ENCODE assay signal across 22 cellular contexts in the genomic region with DNA sequence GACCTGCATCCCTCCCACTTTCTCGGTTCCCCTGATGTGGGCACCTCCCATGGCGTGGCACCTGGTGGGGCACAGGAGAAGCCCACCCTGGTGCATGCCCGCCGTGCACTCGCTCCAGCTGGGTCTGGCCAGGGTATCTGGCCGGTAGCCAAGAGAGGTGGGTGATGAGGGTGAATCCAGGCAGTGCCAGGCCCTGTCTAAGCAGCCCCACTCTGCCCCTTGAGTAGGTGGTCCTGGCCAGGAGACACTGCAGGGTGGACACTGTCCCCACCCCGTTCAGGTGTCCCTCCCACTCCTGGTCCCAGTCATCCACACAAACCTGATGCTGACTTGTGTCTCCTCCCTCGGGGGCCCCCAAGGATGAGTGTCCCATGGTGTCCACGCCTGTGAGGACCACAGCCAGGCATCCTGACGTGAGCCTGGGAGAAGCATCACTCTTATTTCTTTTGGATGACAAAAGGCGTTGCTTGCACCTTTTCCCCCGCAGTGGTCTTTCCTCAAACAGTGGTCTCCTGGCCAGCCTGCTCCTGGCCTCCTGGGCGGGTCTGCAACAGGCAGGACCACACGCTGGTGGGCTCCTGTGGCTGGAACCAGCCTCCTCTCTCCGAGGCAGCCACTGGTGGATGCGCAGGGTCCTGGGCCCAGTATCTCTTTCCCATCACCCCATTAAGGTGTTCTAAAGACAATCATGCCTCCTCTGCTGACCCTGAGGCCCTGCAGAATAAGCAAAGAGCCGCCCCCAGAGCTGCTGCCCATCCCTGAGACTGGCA.
DNase-seq lines count a peak whose midpoint lies in the region; ATAC-seq and TF ChIP-seq lines count a peak whose summit lies in the region.
"Had no signal": no experiment of that assay in that cellular context is flagged by ENCODE, and none has a peak within 500 bp of the region (broad histone marks: within the 10 kb centered on the region; RNA-seq: fewer than 3 reads in every experiment).

No MANE protein-coding gene starts in this region.

- H3K27me3 ChIP-seq in H7 (ENCODE audit: control insufficient read depth, insufficient read depth, low read length), result no peaks in the 10 kb centered on the region
- peaks cover 4% of the 10 kb centered on the region for H3K27me3 ChIP-seq in RWPE2 (ENCODE audit: insufficient read depth, poor library complexity, severe bottlenecking)

- H3K27ac ChIP-seq in RWPE2 (ENCODE audit: poor library complexity, severe bottlenecking), result no peak overlapping the region
- H3K27ac ChIP-seq: SJCRH30 had no signal

- CTCF ChIA-PET in MCF 10A (lab: Yijun Ruan, JAX), result no interaction called here

- intact Hi-C loops in posterior vena cava (cut with DNase I), result no loop called here
- intact Hi-C loops in MCF 10A (cut with micrococcal nuclease), result no loop called here

- H3K36me3 Mint-ChIP-seq in MCF 10A (ENCODE audit: insufficient read depth, unreplicated experiment), result no peaks in the 10 kb centered on the region
- H3K36me3 Mint-ChIP-seq: CD4-positive, alpha-beta memory T cell had no signal

- ATAC-seq in RWPE2 (ENCODE audit: low read depth), result no peak
- ATAC-seq in left lobe of liver, result no peak
- ATAC-seq in GM18519 (IDR thresholded peaks at IDR 0.05; ENCODE audit: low FRiP score, unreplicated experiment), result no peak
- no peak for ATAC-seq in activated CD4-positive, CD25-positive, alpha-beta regulatory T cell treated with anti-CD3 and anti-CD28 coated beads, Interleukin-2, amount 50 U/mL, for 24 hours
- ATAC-seq: GM12878, HepG2 had no signal

- DNase-seq in H7 (peak; percentile 13), RWPE2 (ENCODE audit: low spot score) (peak; percentile 26), left lobe of liver (ENCODE audit: low spot score) (peak; percentile 42), posterior vena cava (ENCODE audit: low spot score) (peak; percentile 60), NCI-H2029 (lab: John Stamatoyannopoulos, UW) (no peak), MCF 10A (ENCODE audit: unreplicated experiment) (no peak)
- DNase-seq: C1 segment of cervical spinal cord; Caco-2; CD4-positive, alpha-beta memory T cell; Karpas-422; NCI-H1092 treated with DMSO at 0.1 percent for 48 hours; NCI-H1436 treated with DMSO at 0.1 percent for 48 hours; NCI-H187 treated with DMSO at 0.1 percent for 48 hours; NCI-H2107; NCI-H446; NCI-H524 treated with DMSO at 0.1 percent for 48 hours; NCI-H774; SJCRH30 had no signal

- peaks cover 16% of the 10 kb centered on the region for H3K9me3 Mint-ChIP-seq in MCF 10A (ENCODE audit: unreplicated experiment)

- H3K4me1 ChIP-seq in RWPE2 (ENCODE audit: insufficient read depth, poor library complexity, severe bottlenecking), result no peaks in the 10 kb centered on the region
- H3K4me1 ChIP-seq: Caco-2, SJCRH30 had no signal

- POLR2A ChIA-PET in MCF 10A (lab: Yijun Ruan, JAX), result no interaction called here

- no peaks in the 10 kb centered on the region for H3K9me3 ChIP-seq in RWPE2 (ENCODE audit: severe bottlenecking)
- H3K9me3 ChIP-seq: Caco-2, SJCRH30 had no signal

- H3K36me3 ChIP-seq in H7 (replicated peaks; ENCODE audit: control insufficient read depth, insufficient read depth, low read length), result no peaks in the 10 kb centered on the region
- no peaks in the 10 kb centered on the region for H3K36me3 ChIP-seq in RWPE2 (ENCODE audit: low read depth)
- H3K36me3 ChIP-seq: SJCRH30 had no signal

- BruUV-seq in MCF 10A (replicated peaks; lab: Mats Ljungman, UMichigan), result no TSS peak

- TF ChIP-seq CTCF in RWPE2 (IDR thresholded peaks at IDR 0.05; ENCODE audit: poor library complexity, severe bottlenecking), result no peak
- TF ChIP-seq CTCF in MCF 10A (IDR thresholded peaks at IDR 0.05; ENCODE audit: unreplicated experiment), result no peak

- no peaks in the 10 kb centered on the region for H3K4me1 Mint-ChIP-seq in MCF 10A (ENCODE audit: insufficient read depth, unreplicated experiment)

- no peak overlapping the region for H3K4me3 ChIP-seq in H7 (ENCODE audit: insufficient read depth, low read depth, low read length)
- H3K4me3 ChIP-seq in RWPE2 (ENCODE audit: severe bottlenecking), result no peak overlapping the region
- H3K4me3 ChIP-seq: GM12878, SJCRH30 had no signal

- H3K4me3 Mint-ChIP-seq in MCF 10A (ENCODE audit: unreplicated experiment), result no peak overlapping the region

- H3K27ac Mint-ChIP-seq in MCF 10A (ENCODE audit: low read depth, unreplicated experiment), result no peak overlapping the region
- H3K27ac Mint-ChIP-seq: CD4-positive, alpha-beta memory T cell had no signal

- H3K27me3 Mint-ChIP-seq in MCF 10A (ENCODE audit: insufficient read depth, unreplicated experiment), result no peaks in the 10 kb centered on the region

Comparison
In these comparisons a context has a peak if more than half of its experiments do, and no peak if none do; other contexts are left out.
1. DNase-seq: peak in H7 (single experiment), RWPE2 (single experiment), left lobe of liver (single experiment) and posterior vena cava (single experiment); none in NCI-H2029 (single experiment) and MCF 10A (single experiment).